34 cellular contexts compared by ENCODE assay signal in genomic region chr6:12186543-12186942, GRCh38.
"Had no signal": no experiment of that assay in that cellular context is flagged by ENCODE, and none has a peak within 500 bp of the region (broad histone marks: within the 10 kb centered on the region; RNA-seq: fewer than 3 reads in every experiment).

No MANE protein-coding gene starts in this region.

- H3K27me3 ChIP-seq: MG63 had no signal

- H3K4me3 ChIP-seq: MG63 had no signal

- H3K36me3 ChIP-seq: MG63 had no signal

- H3K27ac ChIP-seq: KMS-11 had no signal

- H3K9me3 ChIP-seq: MG63 had no signal

- DNase-seq: Karpas-422, Kasumi-1, KBM-7, KG1, MG63, MM.1S, MV-4-11, NCI-H1048, NCI-H1092, NCI-H1092 treated with DMSO at 0.1 percent for 48 hours, NCI-H1105, NCI-H1105 treated with DMSO at 0.1 percent for 48 hours, NCI-H1417, NCI-H1417 treated with DMSO at 0.1 percent for 48 hours, NCI-H1436, NCI-H1436 treated with DMSO at 0.1 percent for 48 hours, NCI-H146, NCI-H1694, NCI-H1694 treated with DMSO at 0.1 percent for 48 hours, NCI-H187, NCI-H187 treated with DMSO at 0.1 percent for 48 hours, NCI-H1930, NCI-H2029, NCI-H2029 treated with DMSO at 0.1 percent for 48 hours, NCI-H2081, NCI-H2081 treated with DMSO at 0.1 percent for 48 hours, NCI-H2171, NCI-H2171 treated with DMSO at 0.1 percent for 48 hours, NCI-H2227 treated with DMSO at 0.1 percent for 48 hours, NCI-H226, NCI-H345, NCI-H446, NCI-H446 treated with DMSO at 0.1 percent for 48 hours had no signal

- H3K9ac ChIP-seq: KMS-11 had no signal
